ENCODE assay signal across 3 cellular contexts in the genomic region with DNA sequence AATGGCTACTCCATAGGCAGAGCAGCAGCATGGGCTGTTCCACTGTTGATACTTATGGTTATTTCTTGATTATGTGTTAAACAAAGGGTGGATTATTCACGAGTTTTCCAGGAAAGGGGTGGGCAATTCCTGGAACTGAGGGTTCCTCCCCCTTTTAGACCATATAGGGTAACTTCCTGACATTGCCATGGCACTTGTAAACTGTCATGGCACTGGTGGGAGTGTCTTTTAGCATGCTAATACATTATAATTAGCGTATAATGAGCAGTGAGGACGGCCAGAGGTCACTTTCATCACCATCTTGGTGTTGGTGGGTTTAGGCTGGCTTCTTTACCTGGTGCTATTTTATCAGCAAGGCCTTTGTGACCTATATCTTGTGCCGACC. TPM values are rescaled to one million over a fixed set of nuclear protein-coding genes. Genes with fewer than 3 reads are reported as not detected.
"Had no signal": no experiment of that assay in that cellular context is flagged by ENCODE, and none has a peak within 500 bp of the region (broad histone marks: within the 10 kb centered on the region; RNA-seq: fewer than 3 reads in every experiment).

No MANE protein-coding gene starts in this region.

RNA-seq across cellular contexts. Expression of gene ENTREP1, which starts 18.0 kb away (rescaled TPM):
- total RNA-seq: activated CD8-positive, alpha-beta T cell treated with anti-CD3 and anti-CD28 coated beads, Interleukin-2, amount 10 ng/mL, durations not matched to agents 7 days and 5 days; activated naive CD8-positive, alpha-beta T cell treated with anti-CD3 and anti-CD28 coated beads, Interleukin-2, amount 10 ng/mL, durations not matched to agents 7 days and 5 days; T-helper 1 cell treated with Interleukin-12 subunit alpha and Interleukin-12 subunit beta and Interleukin-4 antibody, amounts not matched to agents 30 ng/mL and 1 ng/mL, for 36 hours had no signal
